Comparison of ENCODE assay signal across 30 cellular contexts in genomic region chr6:104252276-104252675, GRCh38.
"Had no signal": no experiment of that assay in that cellular context is flagged by ENCODE, and none has a peak within 500 bp of the region (broad histone marks: within the 10 kb centered on the region; RNA-seq: fewer than 3 reads in every experiment).

No MANE protein-coding gene starts in this region.

- H3K36me3 Mint-ChIP-seq: activated naive CD4-positive, alpha-beta T cell treated with anti-CD3 and anti-CD28 coated beads, Interleukin-2, amount 10 ng/mL, durations not matched to agents 7 days and 5 days; naive thymus-derived CD4-positive, alpha-beta T cell had no signal

- H3K4me3 ChIP-seq: esophagus muscularis mucosa, gastrocnemius medialis, pancreas, prostate gland, skin epidermis, testis, transverse colon had no signal

- H3K27me3 ChIP-seq: brain microvascular endothelial cell, esophagus muscularis mucosa, gastrocnemius medialis, pancreas, testis, transverse colon had no signal

- H3K27ac Mint-ChIP-seq: activated CD4-positive, alpha-beta memory T cell treated with anti-CD3 and anti-CD28 coated beads, Interleukin-2, amount 10 ng/mL, durations not matched to agents 7 days and 5 days; activated CD4-positive, alpha-beta T cell treated with anti-CD3 and anti-CD28 coated beads, Interleukin-2, amount 10 ng/mL, durations not matched to agents 7 days and 5 days; activated naive CD4-positive, alpha-beta T cell treated with anti-CD3 and anti-CD28 coated beads, Interleukin-2, amount 10 ng/mL, durations not matched to agents 7 days and 5 days; activated T-cell treated with anti-CD3 and anti-CD28 coated beads, Interleukin-2, amount 50 U/mL, for 24 hours; naive thymus-derived CD4-positive, alpha-beta T cell; T-helper 1 cell treated with Interleukin-12 subunit alpha and Interleukin-12 subunit beta and Interleukin-4 antibody, amounts not matched to agents 30 μg/mL and 1 μg/mL, for 36 hours had no signal

- H3K4me1 Mint-ChIP-seq: activated CD4-positive, alpha-beta memory T cell treated with anti-CD3 and anti-CD28 coated beads, Interleukin-2, amount 10 ng/mL, durations not matched to agents 7 days and 5 days; activated CD4-positive, alpha-beta T cell treated with anti-CD3 and anti-CD28 coated beads, Interleukin-2, amount 10 ng/mL, durations not matched to agents 7 days and 5 days; activated naive CD4-positive, alpha-beta T cell treated with anti-CD3 and anti-CD28 coated beads, Interleukin-2, amount 10 ng/mL, durations not matched to agents 7 days and 5 days; naive thymus-derived CD4-positive, alpha-beta T cell had no signal

- DNase-seq: activated CD4-positive, alpha-beta memory T cell treated with anti-CD3 and anti-CD28 coated beads, Interleukin-2, amount 10 ng/mL, durations not matched to agents 7 days and 5 days; activated CD4-positive, alpha-beta T cell treated with anti-CD3 and anti-CD28 coated beads, Interleukin-2, amount 10 ng/mL, durations not matched to agents 7 days and 5 days; activated CD4-positive, CD25-positive, alpha-beta regulatory T cell treated with anti-CD3 and anti-CD28 coated beads, Interleukin-2, amount 50 U/mL, for 72 hours; activated CD8-positive, alpha-beta memory T cell treated with anti-CD3 and anti-CD28 coated beads, Interleukin-2, amount 50 U/mL, for 48 hours; activated gamma-delta T cell; activated naive CD4-positive, alpha-beta T cell treated with anti-CD3 and anti-CD28 coated beads, Interleukin-2, amount 10 ng/mL, durations not matched to agents 7 days and 5 days; activated T-cell treated with anti-CD3 and anti-CD28 coated beads, Interleukin-2, amount 50 U/mL, for 24 hours; amniotic stem cell; brain microvascular endothelial cell; central memory CD4-positive, alpha-beta T cell; gastrocnemius medialis; glutamatergic neuron; islet precursor cell; left cardiac atrium; left ventricle myocardium superior; midbrain; naive thymus-derived CD4-positive, alpha-beta T cell; pancreas; retina; stimulated activated CD4-positive, alpha-beta T cell treated with anti-CD3 and anti-CD28 coated beads, Interleukin-12 subunit alpha, Interleukin-12 subunit beta, amount 100 ng/mL, for 4 hours; stimulated activated CD4-positive, alpha-beta T cell treated with anti-CD3 and anti-CD28 coated beads, Interleukin-4, amount 100 ng/mL, for 1 hour; stimulated activated naive CD8-positive, alpha-beta T cell treated with anti-CD3 and anti-CD28 coated beads, Interleukin-15, Interleukin-2, amounts not matched to agents 100 U/mL and 50 U/mL, for 24 hours; T-helper 9 cell; testis; transverse colon had no signal

- H3K9me3 Mint-ChIP-seq: activated CD4-positive, alpha-beta memory T cell treated with anti-CD3 and anti-CD28 coated beads, Interleukin-2, amount 10 ng/mL, durations not matched to agents 7 days and 5 days; activated CD4-positive, alpha-beta T cell treated with anti-CD3 and anti-CD28 coated beads, Interleukin-2, amount 10 ng/mL, durations not matched to agents 7 days and 5 days; activated naive CD4-positive, alpha-beta T cell treated with anti-CD3 and anti-CD28 coated beads, Interleukin-2, amount 10 ng/mL, durations not matched to agents 7 days and 5 days; activated T-cell treated with anti-CD3 and anti-CD28 coated beads, Interleukin-2, amount 50 U/mL, for 24 hours; T-helper 1 cell treated with Interleukin-12 subunit alpha and Interleukin-12 subunit beta and Interleukin-4 antibody, amounts not matched to agents 30 μg/mL and 1 μg/mL, for 36 hours had no signal

- H3K27me3 Mint-ChIP-seq: activated CD4-positive, alpha-beta memory T cell treated with anti-CD3 and anti-CD28 coated beads, Interleukin-2, amount 10 ng/mL, durations not matched to agents 7 days and 5 days; activated CD4-positive, alpha-beta T cell treated with anti-CD3 and anti-CD28 coated beads, Interleukin-2, amount 10 ng/mL, durations not matched to agents 7 days and 5 days; activated naive CD4-positive, alpha-beta T cell treated with anti-CD3 and anti-CD28 coated beads, Interleukin-2, amount 10 ng/mL, durations not matched to agents 7 days and 5 days; activated T-cell treated with anti-CD3 and anti-CD28 coated beads, Interleukin-2, amount 50 U/mL, for 24 hours; naive thymus-derived CD4-positive, alpha-beta T cell had no signal

- H3K36me3 ChIP-seq: brain microvascular endothelial cell, esophagus muscularis mucosa, gastrocnemius medialis, pancreas, prostate gland, transverse colon had no signal

- ATAC-seq: gastrocnemius medialis; left cardiac atrium; left ventricle myocardium superior; naive thymus-derived CD4-positive, alpha-beta T cell; pancreas; sciatic nerve; stimulated activated naive CD8-positive, alpha-beta T cell treated with anti-CD3 and anti-CD28 coated beads, Interleukin-15, Interleukin-2, amounts not matched to agents 100 U/mL and 50 U/mL, for 24 hours had no signal

- H3K27ac ChIP-seq: brain microvascular endothelial cell, esophagus muscularis mucosa, gastrocnemius medialis, pancreas, prostate gland, skin epidermis, testis, transverse colon had no signal

- H3K9me3 ChIP-seq: esophagus muscularis mucosa, gastrocnemius medialis, pancreas, prostate gland, testis, transverse colon had no signal

- H3K4me3 Mint-ChIP-seq: activated CD4-positive, alpha-beta memory T cell treated with anti-CD3 and anti-CD28 coated beads, Interleukin-2, amount 10 ng/mL, durations not matched to agents 7 days and 5 days; activated CD4-positive, alpha-beta T cell treated with anti-CD3 and anti-CD28 coated beads, Interleukin-2, amount 10 ng/mL, durations not matched to agents 7 days and 5 days; activated naive CD4-positive, alpha-beta T cell treated with anti-CD3 and anti-CD28 coated beads, Interleukin-2, amount 10 ng/mL, durations not matched to agents 7 days and 5 days; activated T-cell treated with anti-CD3 and anti-CD28 coated beads, Interleukin-2, amount 50 U/mL, for 24 hours; naive thymus-derived CD4-positive, alpha-beta T cell; T-helper 1 cell treated with Interleukin-12 subunit alpha and Interleukin-12 subunit beta and Interleukin-4 antibody, amounts not matched to agents 30 μg/mL and 1 μg/mL, for 36 hours had no signal

- H3K4me1 ChIP-seq: esophagus muscularis mucosa, gastrocnemius medialis, pancreas, prostate gland, testis, transverse colon had no signal
